In the genomic region with DNA sequence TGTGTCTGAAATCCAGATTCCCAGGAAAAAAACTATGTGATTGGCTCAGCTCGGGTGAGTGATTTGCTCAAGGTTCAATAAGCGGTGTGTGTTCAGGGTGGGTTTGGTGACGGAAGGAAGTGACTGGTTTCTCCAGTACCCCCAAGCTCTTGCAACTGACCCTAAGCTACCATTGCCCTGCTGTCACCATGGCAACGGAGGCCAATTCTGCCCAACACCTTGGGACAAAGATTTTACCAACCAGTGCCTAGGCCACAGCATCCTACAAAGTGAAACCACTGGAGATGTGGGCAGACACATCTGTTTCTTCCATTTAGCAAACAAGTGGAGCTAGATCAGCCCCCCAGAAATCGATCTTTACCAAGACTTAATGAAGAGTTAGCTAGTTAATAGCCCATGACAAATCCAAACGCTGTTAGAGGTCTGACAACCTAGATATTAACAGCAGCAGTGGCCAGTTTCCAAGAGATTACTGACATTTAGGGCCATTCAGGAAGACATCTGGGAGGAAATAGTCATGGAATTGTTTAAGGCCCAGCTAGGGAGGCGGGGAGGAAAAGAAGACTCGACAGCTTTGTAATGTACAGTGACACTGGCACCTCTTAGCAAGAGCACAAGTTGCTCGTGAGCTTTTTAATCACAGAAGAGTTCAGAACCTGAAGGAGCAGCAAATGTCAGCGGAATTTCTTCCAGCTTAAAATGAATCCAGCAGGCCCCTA, we compare ENCODE assay signal across 13 cellular contexts.
"Had no signal": no experiment of that assay in that cellular context is flagged by ENCODE, and none has a peak within 500 bp of the region (broad histone marks: within the 10 kb centered on the region; RNA-seq: fewer than 3 reads in every experiment).

No MANE protein-coding gene starts in this region.

- H3K4me3 ChIP-seq: adrenal gland, coronary artery, skin epidermis, tibial nerve had no signal

- H3K9me3 Mint-ChIP-seq: activated naive CD4-positive, alpha-beta T cell treated with anti-CD3 and anti-CD28 coated beads, Interleukin-2, amount 10 ng/mL, durations not matched to agents 7 days and 5 days; activated T-helper 2 cell treated with anti-CD3 and anti-CD28 coated beads, Interferon-gamma antibody, Interleukin-2, Interleukin-4, amounts not matched to agents 10 μg/mL and 5 μg/mL and 100 μg/mL, durations not matched to agents 14 hours and 24 hours and 36 hours; immature natural killer cell; nephron had no signal

- H3K36me3 ChIP-seq: adrenal gland, tibial nerve had no signal

- H3K36me3 Mint-ChIP-seq: activated naive CD4-positive, alpha-beta T cell treated with anti-CD3 and anti-CD28 coated beads, Interleukin-2, amount 10 ng/mL, durations not matched to agents 7 days and 5 days; immature natural killer cell had no signal

- H3K27me3 Mint-ChIP-seq: activated naive CD4-positive, alpha-beta T cell treated with anti-CD3 and anti-CD28 coated beads, Interleukin-2, amount 10 ng/mL, durations not matched to agents 7 days and 5 days had no signal

- H3K27ac Mint-ChIP-seq: activated naive CD4-positive, alpha-beta T cell treated with anti-CD3 and anti-CD28 coated beads, Interleukin-2, amount 10 ng/mL, durations not matched to agents 7 days and 5 days; activated T-helper 2 cell treated with anti-CD3 and anti-CD28 coated beads, Interferon-gamma antibody, Interleukin-2, Interleukin-4, amounts not matched to agents 10 μg/mL and 5 μg/mL and 100 μg/mL, durations not matched to agents 14 hours and 24 hours and 36 hours; immature natural killer cell; nephron had no signal

- H3K27ac ChIP-seq: adrenal gland, coronary artery, tibial nerve had no signal

- ATAC-seq: activated CD4-positive, CD25-positive, alpha-beta regulatory T cell treated with anti-CD3 and anti-CD28 coated beads, Interleukin-2, amount 50 U/mL, for 24 hours had no signal

- H3K9me3 ChIP-seq: adrenal gland, tibial nerve had no signal

- DNase-seq: activated naive CD4-positive, alpha-beta T cell treated with anti-CD3 and anti-CD28 coated beads, Interleukin-2, amount 10 ng/mL, durations not matched to agents 7 days and 5 days; adrenal gland; central memory CD4-positive, alpha-beta T cell; effector CD8-positive, alpha-beta T cell; immature natural killer cell; left cardiac atrium; mesendoderm had no signal

- H3K4me3 Mint-ChIP-seq: activated naive CD4-positive, alpha-beta T cell treated with anti-CD3 and anti-CD28 coated beads, Interleukin-2, amount 10 ng/mL, durations not matched to agents 7 days and 5 days; immature natural killer cell; nephron had no signal

- H3K4me1 ChIP-seq: adrenal gland had no signal

- H3K27me3 ChIP-seq: adrenal gland, tibial nerve had no signal
